In the genomic region with DNA sequence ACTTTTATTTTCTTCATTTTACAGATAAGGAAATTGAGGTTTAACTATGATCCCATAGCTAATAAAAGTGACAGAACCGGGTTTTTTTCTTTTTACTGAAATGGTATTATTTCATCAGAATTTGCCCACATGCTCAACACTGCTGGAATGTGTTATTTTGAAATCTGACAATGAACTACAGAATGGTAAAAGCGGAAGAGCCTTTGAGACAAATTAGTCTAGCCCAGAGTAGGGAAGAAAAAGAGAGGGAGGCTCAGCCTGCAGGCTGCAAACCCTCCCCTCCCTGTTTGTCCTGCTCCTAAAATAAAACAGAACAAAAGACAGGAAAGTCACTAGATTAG, we compare ENCODE assay signal across 8 cellular contexts.
A peak's percentile ranks its signal among the peaks of the same experiment; 100 is the strongest.
DNase-seq lines count a peak whose midpoint lies in the region; ATAC-seq lines count a peak whose summit lies in the region.

No MANE protein-coding gene starts in this region.

- peaks cover 0 to 7% (median 0%) of the 10 kb centered on the region in 3 donors for H3K36me3 Mint-ChIP-seq in naive thymus-derived CD8-positive, alpha-beta T cell

- POLR2A ChIA-PET in naive thymus-derived CD8-positive, alpha-beta T cell (lab: Charles Lee), result no interaction called here

- DNase-seq in NOMO-1 (lab: John Stamatoyannopoulos, UW; ENCODE audit: unreplicated experiment in 2 of 2), result peak; percentile 74 to 95
- no peak for DNase-seq in naive thymus-derived CD8-positive, alpha-beta T cell
- DNase-seq in NCI-H1930 (lab: John Stamatoyannopoulos, UW), result no peak
- DNase-seq in DMS153 (lab: John Stamatoyannopoulos, UW), result no peak

- H3K27ac ChIP-seq in BLaER1 (peak overlapping the region; percentile 59; the same call in 1 of the 2 replicates), cingulate gyrus (ENCODE audit: low read depth, low read length) (peak overlapping the region; percentile 87)

- H3K27ac Mint-ChIP-seq in naive thymus-derived CD8-positive, alpha-beta T cell, result peak overlapping the region; percentile 42 to 92 (median 81)

- peaks cover 0 to 21% (median 3%) of the 10 kb centered on the region in 9 donors for H3K9me3 Mint-ChIP-seq in naive thymus-derived CD8-positive, alpha-beta T cell

- H4K20me1 ChIP-seq in BLaER1, result no peaks in the 10 kb centered on the region

- H3K27me3 ChIP-seq in BLaER1, result no peaks in the 10 kb centered on the region

- peak overlapping the region; percentile 76 for H3K4me2 ChIP-seq in BLaER1

- ATAC-seq in naive thymus-derived CD8-positive, alpha-beta T cell, result no peak
- ATAC-seq in HG03135 (IDR thresholded peaks at IDR 0.05; ENCODE audit: unreplicated experiment) (no peak), HG02981 (IDR thresholded peaks at IDR 0.05; ENCODE audit: unreplicated experiment) (no peak)

- peaks cover 22 to 36% (median 31%) of the 10 kb centered on the region in 4 donors for H3K4me1 Mint-ChIP-seq in naive thymus-derived CD8-positive, alpha-beta T cell

- peaks cover 59% of the 10 kb centered on the region for H3K4me1 ChIP-seq in BLaER1

- H3K4me3 Mint-ChIP-seq in naive thymus-derived CD8-positive, alpha-beta T cell, result peak overlapping the region in 7 of 10 donors; percentile 16 to 53 (median 31)

- H3K27me3 Mint-ChIP-seq in naive thymus-derived CD8-positive, alpha-beta T cell, result peaks cover 0 to 2% (median 0%) of the 10 kb centered on the region in 5 donors

- peaks cover 4% of the 10 kb centered on the region; the same call in 1 of the 2 replicates for H3K9me3 ChIP-seq in BLaER1

- peak overlapping the region; percentile 24 for H3K4me3 ChIP-seq in BLaER1

- H3K9ac ChIP-seq in BLaER1, result peak overlapping the region; percentile 22; the same call in 1 of the 2 replicates

- H3K36me3 ChIP-seq in BLaER1, result no peaks in the 10 kb centered on the region

Comparison
In these comparisons a context has a peak if more than half of its experiments do, and no peak if none do; other contexts are left out.
1. DNase-seq: peak in NOMO-1 (2 of 2); none in naive thymus-derived CD8-positive, alpha-beta T cell (0 of 10), NCI-H1930 (0 of 2) and DMS153 (single experiment).